In the genomic region with DNA sequence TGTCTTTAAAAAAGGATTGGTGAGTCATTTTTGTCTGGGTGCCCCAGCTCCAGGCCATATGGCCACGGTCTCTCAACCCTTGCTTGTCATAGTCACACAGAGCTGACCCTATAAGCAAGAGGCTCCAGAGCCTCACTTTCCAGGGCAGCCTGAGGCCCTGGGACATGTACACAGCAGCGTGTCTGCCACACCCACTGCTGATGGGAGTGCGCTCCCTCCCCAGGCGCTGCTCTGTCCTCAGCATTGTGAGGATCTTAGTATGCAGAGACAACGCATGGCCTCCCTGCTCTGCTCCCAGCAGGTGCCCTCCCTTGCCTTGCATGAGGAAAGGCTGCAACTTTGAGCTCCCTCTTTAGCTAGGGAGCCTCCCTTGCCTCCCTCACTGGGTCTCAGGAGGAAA, we compare ENCODE assay signal across 1 cellular context.
TF ChIP-seq lines count a peak whose summit lies in the region.

No MANE protein-coding gene starts in this region.

TF ChIP-seq in K562, 482 proteins besides CTCF, POLR2A, EP300 and RAD21 (continued from another document):
- TF ChIP-seq HDAC8 (tag; IDR thresholded peaks at IDR 0.05) = no peak
TF ChIP-seq in K562: peak in this region for 0.
